22 cellular contexts compared by ENCODE assay signal in the genomic region with DNA sequence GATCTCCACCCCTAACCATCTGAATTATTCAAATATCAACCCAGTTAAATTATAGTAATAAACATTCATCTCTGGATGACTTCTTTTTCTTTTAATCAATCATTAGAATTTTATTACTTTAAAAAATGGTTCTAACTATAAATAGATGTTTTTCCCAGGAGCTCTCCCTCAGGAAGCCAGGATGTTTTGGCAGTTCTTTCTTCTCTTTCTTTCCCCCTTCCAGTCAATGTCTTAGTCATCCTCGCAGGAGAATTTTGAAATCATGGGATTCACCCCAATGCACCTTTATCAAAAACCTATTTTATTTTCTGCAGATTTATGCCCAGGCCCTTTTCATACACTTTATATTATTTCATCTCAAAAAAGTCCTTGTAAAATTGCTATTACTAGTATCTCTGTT.
"Had no signal": no experiment of that assay in that cellular context is flagged by ENCODE, and none has a peak within 500 bp of the region (broad histone marks: within the 10 kb centered on the region; RNA-seq: fewer than 3 reads in every experiment).

No MANE protein-coding gene starts in this region.

- H3K4me3 Mint-ChIP-seq: activated T-cell treated with anti-CD3 and anti-CD28 coated beads, Interleukin-2, amount 50 U/mL, for 24 hours; activated T-helper 17 cell treated with anti-CD3 and anti-CD28 coated beads, Interleukin-2, amount 50 U/mL, for 72 hours; naive thymus-derived CD4-positive, alpha-beta T cell; neural crest cell had no signal

- H3K4me3 ChIP-seq: gastrocnemius medialis, sigmoid colon, spleen, upper lobe of left lung had no signal

- H3K27ac Mint-ChIP-seq: activated naive CD4-positive, alpha-beta T cell treated with anti-CD3 and anti-CD28 coated beads, Interleukin-2, amount 50 U/mL, for 72 hours; activated T-cell treated with anti-CD3 and anti-CD28 coated beads, Interleukin-2, amount 50 U/mL, for 24 hours; activated T-helper 17 cell treated with anti-CD3 and anti-CD28 coated beads, Interleukin-2, amount 50 U/mL, for 72 hours; naive thymus-derived CD4-positive, alpha-beta T cell had no signal

- H3K36me3 ChIP-seq: gastrocnemius medialis, sigmoid colon, spleen, upper lobe of left lung had no signal

- ATAC-seq: activated naive CD4-positive, alpha-beta T cell treated with anti-CD3 and anti-CD28 coated beads, Interleukin-2, amount 50 U/mL, for 72 hours; activated T-helper 17 cell treated with anti-CD3 and anti-CD28 coated beads, Interleukin-2, amount 50 U/mL, for 72 hours; naive thymus-derived CD4-positive, alpha-beta T cell had no signal

- H3K27ac ChIP-seq: sigmoid colon, upper lobe of left lung had no signal

- H3K4me1 Mint-ChIP-seq: activated T-helper 17 cell treated with anti-CD3 and anti-CD28 coated beads, Interleukin-2, amount 50 U/mL, for 72 hours; naive thymus-derived CD4-positive, alpha-beta T cell had no signal

- DNase-seq: activated CD4-positive, alpha-beta T cell treated with anti-CD3 and anti-CD28 coated beads for 1 hour; activated CD4-positive, alpha-beta T cell treated with anti-CD3 and anti-CD28 coated beads, Interleukin-2, amount 50 U/mL, for 4 hours; activated CD8-positive, alpha-beta memory T cell treated with anti-CD3 and anti-CD28 coated beads for 24 hours; activated CD8-positive, alpha-beta memory T cell treated with anti-CD3 and anti-CD28 coated beads, Interleukin-2, amount 50 U/mL, for 4 hours; activated T-cell treated with anti-CD3 and anti-CD28 coated beads, Interleukin-2, amount 50 U/mL, for 24 hours; amniotic stem cell; cortex of kidney; gastrocnemius medialis; head of caudate nucleus; mesendoderm; naive thymus-derived CD4-positive, alpha-beta T cell; occipital lobe; posterior cingulate gyrus; sigmoid colon; spleen; stimulated activated CD4-positive, alpha-beta T cell treated with anti-CD3 and anti-CD28 coated beads, Interleukin-4, amount 100 ng/mL, for 1 hour; stimulated activated naive CD4-positive, alpha-beta T cell; T-helper 9 cell; upper lobe of left lung had no signal

- H3K36me3 Mint-ChIP-seq: naive thymus-derived CD4-positive, alpha-beta T cell had no signal

- H3K4me1 ChIP-seq: spleen had no signal

- H3K27me3 Mint-ChIP-seq: activated T-cell treated with anti-CD3 and anti-CD28 coated beads, Interleukin-2, amount 50 U/mL, for 24 hours; activated T-helper 17 cell treated with anti-CD3 and anti-CD28 coated beads, Interleukin-2, amount 50 U/mL, for 72 hours; naive thymus-derived CD4-positive, alpha-beta T cell had no signal

- H3K27me3 ChIP-seq: gastrocnemius medialis, sigmoid colon, spleen, upper lobe of left lung had no signal

- H3K9me3 ChIP-seq: gastrocnemius medialis, upper lobe of left lung had no signal
